Comparison of ENCODE assay signal across 18 cellular contexts in genomic region chr6:158329531-158329930, GRCh38. TPM values are rescaled to one million over a fixed set of nuclear protein-coding genes. Genes with fewer than 3 reads are reported as not detected.
DNase-seq lines count a peak whose midpoint lies in the region; ATAC-seq and TF ChIP-seq lines count a peak whose summit lies in the region.
"Had no signal": no experiment of that assay in that cellular context is flagged by ENCODE, and none has a peak within 500 bp of the region (broad histone marks: within the 10 kb centered on the region; RNA-seq: fewer than 3 reads in every experiment).

No MANE protein-coding gene starts in this region.

- DNase-seq in ELR (ENCODE audit: low read depth) (peak; percentile 17), Panc1 (ENCODE audit: low read depth, low spot score) (no peak), fibroblast of mammary gland (ENCODE audit: low read depth) (peak; percentile 22), HuH-7 (ENCODE audit: low spot score) (no peak), HuH-7.5 (ENCODE audit: low spot score) (no peak)
- DNase-seq: ACHN; CD8-positive, alpha-beta T cell; GOT3; MM.1S; NCI-H1105 treated with DMSO at 0.1 percent for 48 hours; NCI-H187 treated with DMSO at 0.1 percent for 48 hours; NCI-H526; NK-92 treated with Interleukin-12 subunit alpha and Interleukin-12 subunit beta, amount 100 ng/mL, for 24 hours; PC-3; SK-N-SH had no signal

- ATAC-seq in Panc1 (no peak), gastroesophageal sphincter (no peak)
- ATAC-seq in stimulated activated memory B cell treated with anti-CD40 and anti-IgM and Interleukin-4, amounts not matched to agents 10 μg/mL and 1 μg/mL and 100 μg/mL, for 72 hours, result no peak
- ATAC-seq: CD8-positive, alpha-beta T cell; PC-3; Right ventricle myocardium inferior had no signal

- TF ChIP-seq EP300 in gastroesophageal sphincter (IDR thresholded peaks at IDR 0.05), result no peak

- peaks cover 4% of the 10 kb centered on the region for H3K9me3 Mint-ChIP-seq in stimulated activated memory B cell treated with anti-CD40 and anti-IgM and Interleukin-4, amounts not matched to agents 10 μg/mL and 1 μg/mL and 100 μg/mL, for 72 hours

- peaks cover 58% of the 10 kb centered on the region for H3K4me1 Mint-ChIP-seq in stimulated activated memory B cell treated with anti-CD40 and anti-IgM and Interleukin-4, amounts not matched to agents 10 μg/mL and 1 μg/mL and 100 μg/mL, for 72 hours

- TSS peak; percentile 10 for BruUV-seq in Panc1 (replicated peaks; lab: Mats Ljungman, UMichigan)

- H3K4me3 ChIP-seq in Panc1 (ENCODE audit: low read depth in 2 of 2, low read length in 2 of 2), result no peak overlapping the region
- no peak overlapping the region for H3K4me3 ChIP-seq in fibroblast of mammary gland (ENCODE audit: control insufficient read depth, low read depth, low read length)
- H3K4me3 ChIP-seq in gastroesophageal sphincter, result no peak overlapping the region

- no peaks in the 10 kb centered on the region for H3K4me1 ChIP-seq in Panc1 (ENCODE audit: control insufficient read depth, insufficient read depth, low read length)
- H3K4me1 ChIP-seq in gastroesophageal sphincter, result peaks cover 0 to 15% (median 0%) of the 10 kb centered on the region in 3 donors

- WGBS in gastroesophageal sphincter (ENCODE audit: low coverage in 1 of 2), 2 donors, result 94 to 95% methylated on average over 1 of the region's 1 CpG

- no peaks in the 10 kb centered on the region for H3K27me3 ChIP-seq in Panc1 (ENCODE audit: control insufficient read depth, insufficient read depth, low read length)
- no peaks in the 10 kb centered on the region for H3K27me3 ChIP-seq in gastroesophageal sphincter

- H3K36me3 ChIP-seq in Panc1 (ENCODE audit: control insufficient read depth, insufficient read depth, low read length) (no peaks in the 10 kb centered on the region), gastroesophageal sphincter (no peaks in the 10 kb centered on the region)

- H3K27ac ChIP-seq in Panc1 (ENCODE audit: low read length), result no peak overlapping the region
- no peak overlapping the region for H3K27ac ChIP-seq in gastroesophageal sphincter

- peak overlapping the region; percentile 58 for H3K27ac Mint-ChIP-seq in stimulated activated memory B cell treated with anti-CD40 and anti-IgM and Interleukin-4, amounts not matched to agents 10 μg/mL and 1 μg/mL and 100 μg/mL, for 72 hours
- H3K27ac Mint-ChIP-seq: CD8-positive, alpha-beta T cell had no signal

- no peak overlapping the region for H3K4me3 Mint-ChIP-seq in stimulated activated memory B cell treated with anti-CD40 and anti-IgM and Interleukin-4, amounts not matched to agents 10 μg/mL and 1 μg/mL and 100 μg/mL, for 72 hours
- H3K4me3 Mint-ChIP-seq: CD8-positive, alpha-beta T cell had no signal

- H3K9me3 ChIP-seq in Panc1 (ENCODE audit: control insufficient read depth, insufficient read depth, low read depth, low read length) (peaks cover 6% of the 10 kb centered on the region; the same call in 1 of the 2 replicates), gastroesophageal sphincter (no peaks in the 10 kb centered on the region)

- TF ChIP-seq CTCF in Panc1 (IDR thresholded peaks at IDR 0.05), result no peak
- TF ChIP-seq CTCF in fibroblast of mammary gland (conservative IDR thresholded peaks at IDR 0.05; ENCODE audit: control insufficient read depth, insufficient read depth, low read depth, low read length), result no peak
- TF ChIP-seq CTCF in gastroesophageal sphincter (IDR thresholded peaks at IDR 0.05), result no peak

- H3K36me3 Mint-ChIP-seq in stimulated activated memory B cell treated with anti-CD40 and anti-IgM and Interleukin-4, amounts not matched to agents 10 μg/mL and 1 μg/mL and 100 μg/mL, for 72 hours, result peaks cover 14% of the 10 kb centered on the region

- intact Hi-C loops in Panc1 (cut with micrococcal nuclease; ENCODE audit: unreplicated experiment), result no loop called here

- in situ Hi-C loops in Panc1 (cut with HindIII; ENCODE audit: low pct_unique_long_range_greater_than_20kb, low sequenced_read_pairs), result no loop called here

- POLR2A ChIA-PET in Panc1 (lab: Charles Lee), result interaction anchor here (0.6 kb wide), 1 partner anchor 59 kb away, joined by 7 read pairs; no protein-coding TSS in a partner anchor

- no peaks in the 10 kb centered on the region for H3K27me3 Mint-ChIP-seq in stimulated activated memory B cell treated with anti-CD40 and anti-IgM and Interleukin-4, amounts not matched to agents 10 μg/mL and 1 μg/mL and 100 μg/mL, for 72 hours

- CTCF ChIA-PET in Panc1 (lab: Charles Lee), result no interaction called here

- TF ChIP-seq POLR2A in gastroesophageal sphincter (IDR thresholded peaks at IDR 0.05), result no peak

RNA-seq across cellular contexts. Expression of gene TULP4, which starts 17.3 kb away (rescaled TPM):
- total RNA-seq in Panc1 (2021; ENCODE audit: unreplicated experiment), result 105 TPM
- 12.6 TPM for polyA plus RNA-seq in Panc1 (2012; ENCODE audit: insufficient read length)
- total RNA-seq in gastroesophageal sphincter, result 100 to 1,000 TPM; 159 to 244 (median 201) TPM

Comparison
In these comparisons a context has a peak if more than half of its experiments do, and no peak if none do; other contexts are left out.
1. DNase-seq: peak in ELR (single experiment) and fibroblast of mammary gland (single experiment); none in Panc1 (single experiment), HuH-7 (single experiment) and HuH-7.5 (single experiment).